ENCODE assay signal across 8 cellular contexts in the genomic region with DNA sequence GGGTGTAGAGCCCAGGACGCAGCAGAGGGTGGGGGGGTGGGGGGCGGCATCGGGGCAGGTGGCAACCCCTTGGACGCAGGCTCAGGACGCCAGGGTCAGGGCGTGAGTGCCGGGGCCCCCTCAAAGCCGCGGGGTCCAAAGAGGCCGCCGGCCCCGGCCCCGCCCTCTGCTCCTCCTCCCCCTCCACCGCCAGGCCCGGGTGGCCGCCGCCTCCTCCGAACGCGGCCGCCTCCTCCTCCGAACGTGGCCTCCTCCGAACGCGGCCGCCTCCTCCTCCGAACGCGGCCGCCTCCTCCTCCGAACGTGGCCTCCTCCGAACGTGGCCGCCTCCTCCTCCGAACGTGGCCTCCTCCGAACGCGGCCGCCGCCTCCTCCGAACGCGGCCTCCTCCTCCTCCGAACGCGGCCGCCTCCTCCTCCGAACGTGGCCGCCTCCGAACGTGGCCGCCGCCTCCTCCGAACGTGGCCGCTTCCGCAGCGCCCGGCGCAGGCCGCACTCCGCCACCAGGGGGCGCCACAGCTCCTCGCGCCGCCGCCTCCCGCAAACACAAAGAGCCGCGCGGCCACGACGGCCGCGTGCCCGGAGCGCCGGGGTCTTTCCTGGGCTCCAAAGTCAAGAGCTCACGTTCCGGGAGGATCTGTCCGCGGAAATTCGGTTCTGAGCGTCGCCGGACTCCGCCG. TPM values are rescaled to one million over a fixed set of nuclear protein-coding genes. Genes with fewer than 3 reads are reported as not detected.
DNase-seq lines count a peak whose midpoint lies in the region; ATAC-seq and TF ChIP-seq lines count a peak whose summit lies in the region.

No MANE protein-coding gene starts in this region.

- peaks cover 13 to 22% of the 10 kb centered on the region in 2 donors for H3K27me3 Mint-ChIP-seq in CD4-positive, alpha-beta memory T cell

- H3K27me3 ChIP-seq in CD4-positive, alpha-beta memory T cell (ENCODE audit: insufficient read depth, low read length): no peaks in the 10 kb centered on the region
- H3K27me3 ChIP-seq in brain microvascular endothelial cell (replicated peaks): no peaks in the 10 kb centered on the region

- no peaks in the 10 kb centered on the region for H3K36me3 ChIP-seq in CD4-positive, alpha-beta memory T cell (ENCODE audit: insufficient read depth, low read length)
- H3K36me3 ChIP-seq in brain microvascular endothelial cell (replicated peaks): no peaks in the 10 kb centered on the region

- H3K9me3 Mint-ChIP-seq in CD4-positive, alpha-beta memory T cell: peaks cover 0 to 4% (median 0%) of the 10 kb centered on the region in 8 donors

- no peaks in the 10 kb centered on the region for H3K9me3 ChIP-seq in CD4-positive, alpha-beta memory T cell (ENCODE audit: control insufficient read depth in 1 of 2, low read length in 2 of 2)

- intact Hi-C loops in CD4-positive, alpha-beta memory T cell (cut with micrococcal nuclease): loop anchor here (1.0 kb wide), 1 partner anchor 72 kb away; no protein-coding TSS in a partner anchor

- POLR2A ChIA-PET in CD4-positive, alpha-beta memory T cell (lab: Charles Lee; ENCODE audit: partially characterized antibody): interaction anchor here (1.2 to 1.7 kb wide), 3 partner anchors 66 to 78 kb away, joined by 3 to 6 read pairs (median 4); no protein-coding TSS in a partner anchor

- no peaks in the 10 kb centered on the region for H3K36me3 Mint-ChIP-seq in CD4-positive, alpha-beta memory T cell

- peak; percentile 82 to 88 (median 88) for DNase-seq in CD4-positive, alpha-beta memory T cell
- DNase-seq in NCI-H1694 (lab: John Stamatoyannopoulos, UW): peak; percentile 20
- peak; percentile 73 for DNase-seq in brain microvascular endothelial cell
- peak; percentile 71 for DNase-seq in inferior parietal cortex (ENCODE audit: extremely low spot score)
- peak; percentile 68 to 80 for DNase-seq in stimulated activated CD4-positive, alpha-beta T cell treated with anti-CD3 and anti-CD28 coated beads, Interleukin-15, amount 100 ng/mL, for 48 hours (ENCODE audit: low read depth in 2 of 2)

- H3K4me1 Mint-ChIP-seq in CD4-positive, alpha-beta memory T cell: peaks cover 0 to 24% (median 7%) of the 10 kb centered on the region in 4 donors

- peak overlapping the region; percentile 31 to 80 (median 64) for H3K4me3 Mint-ChIP-seq in CD4-positive, alpha-beta memory T cell

- ATAC-seq in GM21737 (IDR thresholded peaks at IDR 0.05; ENCODE audit: unreplicated experiment) (peak; percentile 54), GM21360 (IDR thresholded peaks at IDR 0.05; ENCODE audit: unreplicated experiment) (no peak)

- TF ChIP-seq CTCF in VCaP (conservative IDR thresholded peaks at IDR 0.05): peak; percentile 95
- peak; percentile 53 for TF ChIP-seq CTCF in brain microvascular endothelial cell (IDR thresholded peaks at IDR 0.05; ENCODE audit: low read depth, low read length, missing control alignments)

- no peak overlapping the region for H3K4me3 ChIP-seq in CD4-positive, alpha-beta memory T cell (ENCODE audit: low read length in 2 of 2)
- peak overlapping the region; percentile 47 for H3K4me3 ChIP-seq in brain microvascular endothelial cell (ENCODE audit: low read depth, low read length)

- peak overlapping the region in 2 of 7 donors; percentile 57 to 72 for H3K27ac Mint-ChIP-seq in CD4-positive, alpha-beta memory T cell

- in situ Hi-C loops in brain microvascular endothelial cell (cut with HindIII; ENCODE audit: low pct_ligation_motif_present, low sequenced_read_pairs): no loop called here

- CTCF ChIA-PET in CD4-positive, alpha-beta memory T cell (lab: Charles Lee; ENCODE audit: partially characterized antibody): interaction anchor here (0.6 to 2.5 kb wide), 7 partner anchors 16 to 80 kb away, joined by 3 to 14 read pairs (median 7); partner anchors contain the start of genes NOC2L and PLEKHN1

- H3K4me1 ChIP-seq in CD4-positive, alpha-beta memory T cell (ENCODE audit: insufficient read depth, low read length): peaks cover 12% of the 10 kb centered on the region

- H3K27ac ChIP-seq in CD4-positive, alpha-beta memory T cell (ENCODE audit: low read depth, low read length): no peak overlapping the region
- peak overlapping the region; percentile 78 for H3K27ac ChIP-seq in VCaP
- H3K27ac ChIP-seq in brain microvascular endothelial cell: no peak overlapping the region

RNA-seq across cellular contexts. Expression of gene SAMD11, which starts 19.3 kb away (rescaled TPM):
- not detected for total RNA-seq in CD4-positive, alpha-beta memory T cell
- polyA plus RNA-seq in CD4-positive, alpha-beta memory T cell: under 1 TPM in 1 of 2 donors, not detected in 1; 0.10 TPM

RNA-seq across cellular contexts. Expression of gene NOC2L, which starts 54.6 kb away (rescaled TPM):
- 10 to 100 TPM; 63.6 to 69.5 TPM for total RNA-seq in CD4-positive, alpha-beta memory T cell
- 10 to 100 TPM; 63.0 to 67.7 TPM for polyA plus RNA-seq in CD4-positive, alpha-beta memory T cell

RNA-seq across cellular contexts. Expression of gene KLHL17, which starts 56.0 kb away (rescaled TPM):
- 10 to 100 TPM; 43.4 to 46.5 TPM for total RNA-seq in CD4-positive, alpha-beta memory T cell
- polyA plus RNA-seq in CD4-positive, alpha-beta memory T cell: 1 to 10 TPM in 1 of 2 donors, under 1 TPM in 1; 0.89 to 1.7 TPM

Comparison
In these comparisons a context has a peak if more than half of its experiments do, and no peak if none do; other contexts are left out.
1. DNase-seq: peak in every context shown above with its lines; median percentile 88 in CD4-positive, alpha-beta memory T cell; 74 in stimulated activated CD4-positive, alpha-beta T cell treated with anti-CD3 and anti-CD28 coated beads, Interleukin-15, amount 100 ng/mL, for 48 hours; 73 in brain microvascular endothelial cell; 71 in inferior parietal cortex; 20 in NCI-H1694.